Comparison of ENCODE assay signal across 1 cellular context in the genomic region with DNA sequence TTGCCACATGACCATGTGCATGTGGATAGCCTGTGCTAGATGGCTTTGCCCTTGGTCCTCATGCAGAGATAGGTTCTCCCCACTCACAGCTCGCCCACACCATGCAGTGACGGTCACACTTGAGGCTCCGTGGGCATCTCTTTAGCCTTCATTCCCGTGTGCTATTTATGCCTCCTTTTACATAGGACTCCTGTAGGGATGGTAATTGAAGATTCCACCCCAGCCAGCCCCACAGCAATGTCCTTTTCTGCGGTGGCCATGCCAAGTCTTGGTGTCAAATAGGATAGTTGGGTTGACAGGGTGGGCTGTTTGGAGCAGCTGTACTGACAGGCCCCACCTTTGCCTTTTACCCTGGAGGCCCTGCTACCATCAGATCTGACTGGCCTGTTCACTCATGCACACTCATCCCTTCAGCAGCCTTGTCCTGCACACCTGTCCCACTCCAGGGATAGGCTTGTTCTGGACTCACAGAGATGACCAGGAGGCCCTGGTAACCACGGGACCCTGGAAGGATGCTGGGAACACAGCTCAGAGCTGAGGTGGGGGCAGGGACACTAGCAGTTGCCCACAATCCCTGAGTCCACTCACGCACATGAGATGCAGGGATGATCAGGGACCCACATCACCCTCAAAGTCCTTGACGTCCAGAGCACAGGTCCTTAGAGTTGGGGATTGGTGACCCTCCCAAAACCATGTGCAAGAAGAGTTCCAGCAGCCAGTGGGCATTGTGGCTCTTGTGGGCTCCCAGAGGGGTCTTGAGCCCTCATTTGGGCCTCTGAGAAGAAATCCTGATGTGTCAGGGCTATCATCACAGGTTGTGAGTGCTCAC.
TF ChIP-seq lines count a peak whose summit lies in the region.

No MANE protein-coding gene starts in this region.

TF ChIP-seq in WTC11, 78 proteins besides CTCF, POLR2A, EP300 and RAD21 (continued from another document):
- TF ChIP-seq, protein P1, sequence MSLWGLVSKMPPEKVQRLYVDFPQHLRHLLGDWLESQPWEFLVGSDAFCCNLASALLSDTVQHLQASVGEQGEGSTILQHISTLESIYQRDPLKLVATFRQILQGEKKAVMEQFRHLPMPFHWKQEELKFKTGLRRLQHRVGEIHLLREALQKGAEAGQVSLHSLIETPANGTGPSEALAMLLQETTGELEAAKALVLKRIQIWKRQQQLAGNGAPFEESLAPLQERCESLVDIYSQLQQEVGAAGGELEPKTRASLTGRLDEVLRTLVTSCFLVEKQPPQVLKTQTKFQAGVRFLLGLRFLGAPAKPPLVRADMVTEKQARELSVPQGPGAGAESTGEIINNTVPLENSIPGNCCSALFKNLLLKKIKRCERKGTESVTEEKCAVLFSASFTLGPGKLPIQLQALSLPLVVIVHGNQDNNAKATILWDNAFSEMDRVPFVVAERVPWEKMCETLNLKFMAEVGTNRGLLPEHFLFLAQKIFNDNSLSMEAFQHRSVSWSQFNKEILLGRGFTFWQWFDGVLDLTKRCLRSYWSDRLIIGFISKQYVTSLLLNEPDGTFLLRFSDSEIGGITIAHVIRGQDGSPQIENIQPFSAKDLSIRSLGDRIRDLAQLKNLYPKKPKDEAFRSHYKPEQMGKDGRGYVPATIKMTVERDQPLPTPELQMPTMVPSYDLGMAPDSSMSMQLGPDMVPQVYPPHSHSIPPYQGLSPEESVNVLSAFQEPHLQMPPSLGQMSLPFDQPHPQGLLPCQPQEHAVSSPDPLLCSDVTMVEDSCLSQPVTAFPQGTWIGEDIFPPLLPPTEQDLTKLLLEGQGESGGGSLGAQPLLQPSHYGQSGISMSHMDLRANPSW (CRISPR knock-in tag; conservative IDR thresholded peaks at IDR 0.05; ENCODE audit: low read depth) = no peak
